11 cellular contexts compared by ENCODE assay signal in genomic region chr16:29007865-29008593, GRCh38. TPM values are rescaled to one million over a fixed set of nuclear protein-coding genes. Genes with fewer than 3 reads are reported as not detected.
DNase-seq lines count a peak whose midpoint lies in the region; ATAC-seq and TF ChIP-seq lines count a peak whose summit lies in the region.
"Had no signal": no experiment of that assay in that cellular context is flagged by ENCODE, and none has a peak within 500 bp of the region (broad histone marks: within the 10 kb centered on the region; RNA-seq: fewer than 3 reads in every experiment).

No MANE protein-coding gene starts in this region.

- no peak for ATAC-seq in HG03025 (IDR thresholded peaks at IDR 0.05; ENCODE audit: low FRiP score, unreplicated experiment)

- TF ChIP-seq CTCF in fibroblast of mammary gland (conservative IDR thresholded peaks at IDR 0.05; ENCODE audit: control insufficient read depth, insufficient read depth, low read depth, low read length) (no peak), stomach (IDR thresholded peaks at IDR 0.05) (no peak)

- no peak for TF ChIP-seq POLR2A in stomach (IDR thresholded peaks at IDR 0.05)

- peaks cover 38% of the 10 kb centered on the region for H3K4me1 ChIP-seq in thymus (ENCODE audit: control insufficient read depth, insufficient read depth, low read length)
- no peaks in the 10 kb centered on the region for H3K4me1 ChIP-seq in stomach
- H3K4me1 ChIP-seq: HAP-1 had no signal

- H3K27me3 ChIP-seq in thymus (ENCODE audit: control insufficient read depth, insufficient read depth): no peaks in the 10 kb centered on the region
- no peaks in the 10 kb centered on the region for H3K27me3 ChIP-seq in stomach

- H3K27ac ChIP-seq in thymus (ENCODE audit: low read depth) (peak overlapping the region; percentile 85), stomach (no peak overlapping the region)

- TF ChIP-seq EP300 in stomach (IDR thresholded peaks at IDR 0.05): no peak

- H3K9me3 ChIP-seq in thymus (ENCODE audit: control insufficient read depth) (no peaks in the 10 kb centered on the region), stomach (no peaks in the 10 kb centered on the region)
- H3K9me3 ChIP-seq: HAP-1 had no signal

- intact Hi-C loops in stomach (cut with DNase I; ENCODE audit: low total_unique reads): no loop called here

- H3K36me3 ChIP-seq in thymus (ENCODE audit: control insufficient read depth, insufficient read depth) (no peaks in the 10 kb centered on the region), stomach (no peaks in the 10 kb centered on the region)
- H3K36me3 ChIP-seq: HAP-1 had no signal

- peak; percentile 16 for DNase-seq in NOMO-1 treated with DMSO at 0.1 percent for 48 hours (lab: John Stamatoyannopoulos, UW; ENCODE audit: unreplicated experiment)
- no peak for DNase-seq in NOMO-1 treated with dmso at 0.1 percent for 144 hours (lab: John Stamatoyannopoulos, UW; ENCODE audit: unreplicated experiment)
- DNase-seq in activated CD8-positive, alpha-beta memory T cell treated with anti-CD3 and anti-CD28 coated beads for 4 hours (ENCODE audit: low read depth in 2 of 2): peak; percentile 41 to 63
- peak; percentile 98 for DNase-seq in fibroblast of mammary gland (ENCODE audit: low read depth)
- no peak for DNase-seq in stomach
- DNase-seq in germinal center (ENCODE audit: low spot score): no peak
- DNase-seq: activated B cell treated with CpG ODN at 0.5 μM for 24 hours had no signal

- H3K4me3 ChIP-seq in fibroblast of mammary gland (ENCODE audit: control insufficient read depth, low read depth, low read length) (no peak overlapping the region), thymus (ENCODE audit: low read length) (no peak overlapping the region), stomach (no peak overlapping the region)
- H3K4me3 ChIP-seq: HAP-1, lung had no signal

- 61% methylated on average over 10 of the region's 10 CpGs for WGBS in thymus
- WGBS in stomach, 5 donors: 58 to 70% (median 64%) methylated on average over 9 to 10 of the region's 10 CpGs

RNA-seq across cellular contexts. Expression of gene LAT, which starts 23.2 kb away (rescaled TPM):
- 239 TPM for polyA plus RNA-seq in thymus
- 10 to 100 TPM in 1 of 5 donors, 1 to 10 TPM in 3, not detected in 1; 1.3 to 26.8 (median 4.8) TPM for total RNA-seq in stomach
- polyA plus RNA-seq in stomach: 10 to 100 TPM in 1 of 3 donors, 1 to 10 TPM in 2; 7.3 to 15.5 (median 8.4) TPM

RNA-seq across cellular contexts. Expression of gene SPNS1, which starts 33.5 kb away (rescaled TPM):
- polyA plus RNA-seq in thymus: 75.1 TPM
- 10 to 100 TPM in 4 of 5 donors, 1 to 10 TPM in 1; 6.1 to 24.2 (median 15.6) TPM for total RNA-seq in stomach
- polyA plus RNA-seq in stomach: 10 to 100 TPM; 26.7 to 48.3 (median 31.6) TPM

RNA-seq across cellular contexts. Expression of gene NFATC2IP, which starts 57.3 kb away (rescaled TPM):
- 49.1 TPM for polyA plus RNA-seq in thymus
- total RNA-seq in stomach: 100 to 1,000 TPM in 2 of 5 donors, 10 to 100 TPM in 3; 22.8 to 265 (median 68.0) TPM
- 10 to 100 TPM; 10.4 to 18.0 (median 13.1) TPM for polyA plus RNA-seq in stomach

Comparison
In these comparisons a context has a peak if more than half of its experiments do, and no peak if none do; other contexts are left out.
1. DNase-seq: peak in NOMO-1 treated with DMSO at 0.1 percent for 48 hours (single experiment), activated CD8-positive, alpha-beta memory T cell treated with anti-CD3 and anti-CD28 coated beads for 4 hours (2 of 2) and fibroblast of mammary gland (single experiment); none in NOMO-1 treated with dmso at 0.1 percent for 144 hours (single experiment), stomach (single experiment) and germinal center (single experiment).
2. RNA of gene LAT, which starts 23.2 kb away (polyA plus RNA-seq): 239 TPM in thymus (single experiment); 7.3 to 15.5 TPM in stomach; every median in the first group is over 10 times any median in the second.